Comparison of ENCODE assay signal across 16 cellular contexts in the genomic region with DNA sequence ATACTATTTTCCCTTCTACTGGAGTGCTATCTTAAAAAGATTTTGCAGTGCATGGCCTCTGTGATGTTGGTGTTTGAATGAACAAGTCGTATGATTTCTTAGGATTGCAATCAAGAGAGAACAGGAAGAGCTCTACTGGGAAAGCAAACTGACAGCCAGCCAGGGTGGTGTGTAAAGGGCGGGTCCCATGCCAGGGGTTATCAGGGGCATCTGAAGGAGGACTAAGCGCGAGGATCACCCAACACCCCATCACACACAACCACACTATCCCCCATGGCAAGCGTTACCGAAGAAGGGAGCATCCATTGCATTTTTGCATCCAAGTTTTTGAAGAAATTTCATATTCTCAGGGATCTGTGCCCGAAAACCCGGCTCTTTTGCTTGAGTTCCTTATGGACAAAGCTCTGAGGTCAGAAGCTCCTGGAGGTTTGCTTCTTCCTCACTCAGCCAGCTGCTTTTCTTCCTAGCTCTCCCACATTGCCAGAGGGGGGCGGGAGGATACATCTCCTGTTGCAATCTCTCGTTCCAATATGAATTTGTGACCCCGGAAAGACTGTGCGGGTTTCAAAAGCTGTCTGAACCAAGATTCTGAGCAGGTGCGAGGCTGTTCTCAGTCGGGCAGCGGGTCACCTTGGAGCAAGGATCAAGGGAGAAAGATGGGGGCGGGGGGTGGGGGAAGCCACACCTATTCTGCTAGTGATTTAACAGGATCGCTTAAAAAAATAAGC. TPM values are rescaled to one million over a fixed set of nuclear protein-coding genes. Genes with fewer than 3 reads are reported as not detected.
DNase-seq lines count a peak whose midpoint lies in the region; ATAC-seq, FAIRE-seq and TF ChIP-seq lines count a peak whose summit lies in the region.
"Had no signal": no experiment of that assay in that cellular context is flagged by ENCODE, and none has a peak within 500 bp of the region (broad histone marks: within the 10 kb centered on the region; RNA-seq: fewer than 3 reads in every experiment).

No MANE protein-coding gene starts in this region.

- WGBS in H1 (ENCODE audit: extremely low coverage in 1 of 2, insufficient coverage in 1 of 2, insufficient read length in 1 of 2, insufficient replicate concordance in 2 of 2, low coverage in 1 of 2, low lambda C conversion rate in 2 of 2, missing lambda C conversion rate in 1 of 2), 2 experiments = 78% methylated on average over 16 of the region's 17 CpGs; no CpG with 5 or more reads in 1 of the 2 experiments
- WGBS in mesendoderm (ENCODE audit: extremely low coverage, insufficient coverage, low lambda C conversion rate) = no CpG with 5 or more reads among the region's 17 CpGs

- peaks cover 8% of the 10 kb centered on the region for H3K27me3 Mint-ChIP-seq in Caco-2 (ENCODE audit: insufficient read depth, unreplicated experiment)

- H2BK12ac ChIP-seq in H1 (ENCODE audit: low read depth, low read length) = no peak overlapping the region

- H3K9me3 Mint-ChIP-seq in Caco-2 (ENCODE audit: unreplicated experiment) = no peaks in the 10 kb centered on the region

- H3K4me3 ChIP-seq in Caco-2 (ENCODE audit: low read depth, low read length) = no peak overlapping the region
- H3K4me3 ChIP-seq in H1 (ENCODE audit: extremely low read depth in 1 of 4, insufficient read depth in 2 of 4, low read depth in 3 of 4, low read length in 4 of 4) = peak overlapping the region in 2 of 4 experiments; percentile 37 to 63; a peak in 3 of 8 replicates
- H3K4me3 ChIP-seq in mesendoderm (ENCODE audit: low read length) = no peak overlapping the region
- H3K4me3 ChIP-seq: HAP-1 had no signal

- H3K9ac ChIP-seq in ES-I3 (ENCODE audit: low read depth, low read length) = peak overlapping the region; percentile 54; the same call in 1 of the 2 replicates
- no peak overlapping the region for H3K9ac ChIP-seq in H1 (replicated peaks in 1 of 4; ENCODE audit: extremely low read depth in 1 of 4, low read depth in 3 of 4, low read length in 3 of 4)
- no peak overlapping the region for H3K9ac ChIP-seq in mesendoderm (ENCODE audit: low read length)

- H3K4me3 Mint-ChIP-seq in Caco-2 (ENCODE audit: unreplicated experiment) = peak overlapping the region; percentile 63
- H3K4me3 Mint-ChIP-seq: CD4-positive, alpha-beta memory T cell had no signal

- H3K79me1 ChIP-seq in H1 (ENCODE audit: low read depth, low read length) (no peaks in the 10 kb centered on the region), mesendoderm (ENCODE audit: low read length) (no peaks in the 10 kb centered on the region)

- CTCF ChIA-PET in Caco-2 (lab: Charles Lee) = no interaction called here
- CTCF ChIA-PET in H1 (lab: Charles Lee; ENCODE audit: partially characterized antibody) = interaction anchor here (0.6 to 3.6 kb wide), 20 partner anchors 9 to 308 kb away, joined by 3 to 39 read pairs (median 4); no protein-coding TSS in a partner anchor

- H2AK5ac ChIP-seq in H1 (ENCODE audit: low read depth, low read length) (no peak overlapping the region), mesendoderm (ENCODE audit: low read length) (no peak overlapping the region)

- no peak overlapping the region for H2AFZ ChIP-seq in H1 (ENCODE audit: low read length)

- FAIRE-seq in H1 (lab: Jason Lieb, UNC) = no peak

- H4K91ac ChIP-seq in H1 (replicated peaks; ENCODE audit: insufficient read length, low read length) = no peak overlapping the region

- no peak overlapping the region for H2BK20ac ChIP-seq in H1 (ENCODE audit: low read length)

- no peaks in the 10 kb centered on the region for H4K20me1 ChIP-seq in H1 (replicated peaks in 1 of 2; ENCODE audit: control insufficient read depth in 1 of 2, insufficient read depth in 2 of 2, low read length in 2 of 2)

- H4K8ac ChIP-seq in H1 (ENCODE audit: extremely low read depth, insufficient read depth, low read length) (no peak overlapping the region), mesendoderm (ENCODE audit: low read depth, low read length) (no peak overlapping the region)

- H2BK5ac ChIP-seq in H1 (ENCODE audit: low read depth, low read length) (no peak overlapping the region), mesendoderm (ENCODE audit: low read length) (no peak overlapping the region)

- H3K4me2 ChIP-seq in H1 (ENCODE audit: insufficient read depth in 1 of 2, low read depth in 2 of 2, low read length in 2 of 2) (peak overlapping the region; percentile 44 to 89; a peak in 2 of 4 replicates), mesendoderm (ENCODE audit: low read length) (no peak overlapping the region)

- TF ChIP-seq CTCF in Caco-2 (IDR thresholded peaks at IDR 0.05; ENCODE audit: insufficient read depth in 1 of 2, low read depth in 1 of 2, low read length in 1 of 2, severe bottlenecking in 1 of 2, unreplicated experiment in 1 of 2) = no peak
- no peak for TF ChIP-seq CTCF in H1 (IDR thresholded peaks at IDR 0.05; ENCODE audit: control extremely low read depth in 1 of 3, insufficient read depth in 1 of 3, low read depth in 1 of 3, low read length in 3 of 3)

- H3K36me3 Mint-ChIP-seq in Caco-2 (ENCODE audit: insufficient read depth, unreplicated experiment) = no peaks in the 10 kb centered on the region
- H3K36me3 Mint-ChIP-seq: CD4-positive, alpha-beta memory T cell had no signal

- H3K23me2 ChIP-seq in H1 (ENCODE audit: low read depth, low read length) = peaks cover 6% of the 10 kb centered on the region

- H3K4me1 ChIP-seq in Caco-2 = no peaks in the 10 kb centered on the region
- H3K4me1 ChIP-seq in ES-I3 (ENCODE audit: insufficient read depth, low read length) = no peaks in the 10 kb centered on the region
- H3K4me1 ChIP-seq in H1 (replicated peaks in 1 of 4; ENCODE audit: control insufficient read depth in 3 of 4, insufficient read depth in 4 of 4, low read length in 3 of 4) = no peaks in the 10 kb centered on the region
- H3K4me1 ChIP-seq in mesendoderm (ENCODE audit: control insufficient read depth, low read depth, low read length) = no peaks in the 10 kb centered on the region
- H3K4me1 ChIP-seq: BE2C, HAP-1 had no signal

- H3K27me3 ChIP-seq in Caco-2 (replicated peaks; ENCODE audit: control insufficient read depth, insufficient read depth, low read length) (no peaks in the 10 kb centered on the region), H1 (replicated peaks in 1 of 4; ENCODE audit: control insufficient read depth in 3 of 4, extremely low read depth in 1 of 4, insufficient read depth in 3 of 4, low read length in 3 of 4) (peaks cover 7 to 30% (median 18%) of the 10 kb centered on the region in 4 experiments; a peak in 6 of 7 replicates), mesendoderm (ENCODE audit: insufficient read depth, low read length, poor library complexity) (peaks cover 6% of the 10 kb centered on the region)
- H3K27me3 ChIP-seq: Peyer's patch had no signal

- H3K23ac ChIP-seq in H1 (ENCODE audit: insufficient read length) (no peak overlapping the region), mesendoderm (ENCODE audit: low read length) (no peak overlapping the region)

- H3K18ac ChIP-seq in H1 (ENCODE audit: extremely low read depth, low read length) (no peak overlapping the region), mesendoderm (ENCODE audit: low read length) (no peak overlapping the region)

- H3K27ac ChIP-seq in H1 (ENCODE audit: low read depth, low read length) = no peak overlapping the region
- no peak overlapping the region for H3K27ac ChIP-seq in mesendoderm (ENCODE audit: low read depth, low read length)
- H3K27ac ChIP-seq: Peyer's patch had no signal

- H3K4me1 Mint-ChIP-seq in Caco-2 (ENCODE audit: low read depth, unreplicated experiment) = no peaks in the 10 kb centered on the region
- H3K4me1 Mint-ChIP-seq: CD4-positive, alpha-beta memory T cell had no signal

- DNase-seq in Caco-2 = no peak
- no peak for DNase-seq in H1 (ENCODE audit: low read depth in 1 of 2, low spot score in 2 of 2)
- DNase-seq in mesendoderm = peak; percentile 2
- no peak for DNase-seq in NCI-H1417 (lab: John Stamatoyannopoulos, UW)
- no peak for DNase-seq in NCI-H82 treated with DMSO at 0.1 percent for 48 hours (lab: John Stamatoyannopoulos, UW; ENCODE audit: unreplicated experiment)
- DNase-seq: BE2C; CD4-positive, alpha-beta memory T cell; NCI-H1417 treated with DMSO at 0.1 percent for 48 hours; NCI-H2029; NCI-H510A; SHP77 treated with DMSO at 0.1 percent for 48 hours had no signal

- no TSS peak for BruUV-seq in Caco-2 (replicated peaks; lab: Mats Ljungman, UMichigan)

- no peak for TF ChIP-seq POLR2A in H1 (IDR thresholded peaks at IDR 0.05; ENCODE audit: control extremely low read depth in 1 of 2, low read depth in 2 of 2, low read length in 2 of 2)

- ATAC-seq in GM19452 (IDR thresholded peaks at IDR 0.05; ENCODE audit: unreplicated experiment) = no peak

- H2BK15ac ChIP-seq in H1 (ENCODE audit: low read length) = no peak overlapping the region
- H2BK15ac ChIP-seq in mesendoderm (replicated peaks; ENCODE audit: low read depth) = no peak overlapping the region

- intact Hi-C loops in Caco-2 (cut with micrococcal nuclease; ENCODE audit: unreplicated experiment) = no loop called here

- H4K5ac ChIP-seq in H1 (ENCODE audit: insufficient read length, low read depth, low read length) = no peak overlapping the region
- no peak overlapping the region for H4K5ac ChIP-seq in mesendoderm (ENCODE audit: low read length)

- H3K79me2 ChIP-seq in H1 (ENCODE audit: control insufficient read depth in 1 of 2, insufficient read depth in 2 of 2, low read length in 2 of 2) (no peaks in the 10 kb centered on the region), mesendoderm (ENCODE audit: control insufficient read depth, insufficient read depth, low read length) (no peaks in the 10 kb centered on the region)

- no peaks in the 10 kb centered on the region for H3K9me3 ChIP-seq in Caco-2
- no peaks in the 10 kb centered on the region for H3K9me3 ChIP-seq in ES-I3 (ENCODE audit: control insufficient read depth, insufficient read depth, low read length)
- H3K9me3 ChIP-seq in H1 (ENCODE audit: insufficient read depth in 2 of 2, low read depth in 1 of 2, low read length in 1 of 2) = no peaks in the 10 kb centered on the region
- H3K9me3 ChIP-seq: BE2C, HAP-1, Peyer's patch had no signal

- H3K36me3 ChIP-seq in Caco-2 (ENCODE audit: control insufficient read depth, insufficient read depth, low read length) (no peaks in the 10 kb centered on the region), ES-I3 (ENCODE audit: insufficient read depth, low read length) (no peaks in the 10 kb centered on the region), H1 (ENCODE audit: control insufficient read depth in 2 of 4, insufficient read depth in 4 of 4, low read length in 3 of 4) (no peaks in the 10 kb centered on the region), mesendoderm (ENCODE audit: control insufficient read depth, insufficient read depth, low read length) (no peaks in the 10 kb centered on the region)
- H3K36me3 ChIP-seq: BE2C, HAP-1, Peyer's patch had no signal

- H3K14ac ChIP-seq in H1 (ENCODE audit: insufficient read length) = no peak overlapping the region

- H2BK120ac ChIP-seq in H1 (replicated peaks; ENCODE audit: low read depth, low read length) = no peak overlapping the region
- H2BK120ac ChIP-seq in mesendoderm (ENCODE audit: low read depth, low read length) = no peak overlapping the region

- TF ChIP-seq RAD21 in H1 (IDR thresholded peaks at IDR 0.05 in 1 of 2, conservative IDR thresholded peaks at IDR 0.05 in 1 of 2; ENCODE audit: low read depth in 2 of 2, low read length in 2 of 2) = no peak

- H3K4ac ChIP-seq in H1 (replicated peaks; ENCODE audit: insufficient read length, low read depth, low read length) (no peak overlapping the region), mesendoderm (ENCODE audit: low read depth, low read length) (no peak overlapping the region)

- TF ChIP-seq EP300 in H1 (IDR thresholded peaks at IDR 0.05; ENCODE audit: borderline replicate concordance in 1 of 2, low read depth in 2 of 2, low read length in 2 of 2) = no peak

- no peak overlapping the region for H3K56ac ChIP-seq in H1 (replicated peaks; ENCODE audit: insufficient read length, low read depth, low read length)
- no peak overlapping the region for H3K56ac ChIP-seq in mesendoderm (ENCODE audit: low read length)

- H3K27ac Mint-ChIP-seq in Caco-2 (ENCODE audit: unreplicated experiment) = no peak overlapping the region

- POLR2A ChIA-PET in Caco-2 (lab: Charles Lee) (no interaction called here), H1 (lab: Charles Lee; ENCODE audit: partially characterized antibody) (no interaction called here)

RNA-seq across cellular contexts. Expression of a gene that starts 5.2 kb away (rescaled TPM):
- not detected in 2 replicates for total RNA-seq in Caco-2 (2022)
- not detected in 2 replicates for total RNA-seq in H1 (2021; fragmentation: NEBNext Ultra II Directional; extraction: Animal tissue kit (Norgen Biotek cat#: 25700))
- not detected in 2 replicates for polyA plus RNA-seq in H1 (2011; rRNA removed)
- polyA plus RNA-seq in H1 (2011; cell fraction: cytosol; rRNA removed) = not detected
- not detected for polyA plus RNA-seq in H1 (2011; cell fraction: nucleus; rRNA removed)
- not detected in 4 replicates for polyA plus RNA-seq in H1 (2012, experiment 1 of 2)
- not detected for polyA plus RNA-seq in H1 (2012, experiment 2 of 2)
- polyA plus RNA-seq in H1 (2013, experiment 1 of 2) = not detected
- polyA plus RNA-seq in H1 (2013, experiment 2 of 2) = not detected
- not detected in 2 replicates for polyA minus RNA-seq in H1 (2011; rRNA and poly(A)+ RNA removed)
- not detected for polyA minus RNA-seq in H1 (2011; cell fraction: cytosol; rRNA and poly(A)+ RNA removed)
- not detected for polyA minus RNA-seq in H1 (2011; cell fraction: nucleus; rRNA and poly(A)+ RNA removed)
- polyA plus RNA-seq in mesendoderm (2013, experiment 1 of 2) = not detected
- not detected for polyA plus RNA-seq in mesendoderm (2013, experiment 2 of 2)
- total RNA-seq: CD4-positive, alpha-beta memory T cell; Peyer's patch had no signal
- polyA plus RNA-seq: AG04450; CD4-positive, alpha-beta memory T cell had no signal
